24 cellular contexts compared by ENCODE assay signal in the genomic region with DNA sequence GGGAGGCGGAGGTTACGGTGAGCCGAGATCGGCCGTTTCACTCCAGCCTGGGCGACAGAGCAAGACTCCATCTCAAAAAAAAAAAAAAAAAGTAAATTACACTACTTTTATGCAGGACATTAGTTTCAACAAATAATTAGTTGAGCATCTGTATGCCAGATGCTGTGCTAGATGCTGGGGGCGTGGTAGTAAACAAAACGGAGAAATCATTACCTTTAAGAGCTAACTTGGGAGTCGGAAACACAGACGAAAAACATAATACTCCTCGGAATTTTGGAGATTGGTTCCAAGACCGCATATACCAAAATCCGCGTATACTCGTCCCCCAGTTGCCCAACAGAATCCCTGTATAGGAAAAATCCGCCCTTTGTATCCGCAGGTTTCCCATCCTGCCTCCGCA. TPM values are rescaled to one million over a fixed set of nuclear protein-coding genes. Genes with fewer than 3 reads are reported as not detected.
"Had no signal": no experiment of that assay in that cellular context is flagged by ENCODE, and none has a peak within 500 bp of the region (broad histone marks: within the 10 kb centered on the region; RNA-seq: fewer than 3 reads in every experiment).

No MANE protein-coding gene starts in this region.

- H3K4me3 ChIP-seq: coronary artery, heart left ventricle, lung, right atrium auricular region, stomach, thoracic aorta, transverse colon had no signal

- H3K27me3 ChIP-seq: heart left ventricle, neutrophil, right atrium auricular region, stomach, transverse colon had no signal

- FAIRE-seq: small intestine had no signal

- DNase-seq: effector CD8-positive, alpha-beta T cell; foreskin melanocyte; heart left ventricle; hippocampal formation; left colon; left ventricle myocardium superior; mesenchymal stem cell; midbrain; small intestine; stimulated activated CD4-positive, alpha-beta T cell treated with anti-CD3 and anti-CD28 coated beads, Interleukin-12 subunit alpha, Interleukin-12 subunit beta, amount 100 ng/mL, for 4 hours; stimulated activated naive CD4-positive, alpha-beta T cell; stomach; substantia nigra; transverse colon had no signal

- ATAC-seq: esophagus mucosa, heart left ventricle, left colon, left ventricle myocardium superior had no signal

- H3K9me3 ChIP-seq: heart left ventricle, neutrophil, right atrium auricular region, stomach, thoracic aorta, transverse colon had no signal

- H3K27ac ChIP-seq: coronary artery, right atrium auricular region, thoracic aorta had no signal

RNA-seq across cellular contexts. Expression of gene NRTN, which starts 12.6 kb away (rescaled TPM):
- total RNA-seq: osteoblast, thoracic aorta had no signal

RNA-seq across cellular contexts. Expression of gene FUT6, which starts 47.3 kb away (rescaled TPM):
- total RNA-seq: chondrocyte, dermis microvascular lymphatic vessel endothelial cell, heart left ventricle, left ventricle myocardium superior, osteoblast, right atrium auricular region, thoracic aorta had no signal
- polyA plus RNA-seq: heart left ventricle, neural cell had no signal

RNA-seq across cellular contexts. Expression of gene FUT3, which starts 59.0 kb away (rescaled TPM):
- total RNA-seq: chondrocyte, dermis microvascular lymphatic vessel endothelial cell, heart left ventricle, left ventricle myocardium superior, osteoblast, right atrium auricular region, thoracic aorta had no signal
